ENCODE assay signal across 9 cellular contexts in the genomic region with DNA sequence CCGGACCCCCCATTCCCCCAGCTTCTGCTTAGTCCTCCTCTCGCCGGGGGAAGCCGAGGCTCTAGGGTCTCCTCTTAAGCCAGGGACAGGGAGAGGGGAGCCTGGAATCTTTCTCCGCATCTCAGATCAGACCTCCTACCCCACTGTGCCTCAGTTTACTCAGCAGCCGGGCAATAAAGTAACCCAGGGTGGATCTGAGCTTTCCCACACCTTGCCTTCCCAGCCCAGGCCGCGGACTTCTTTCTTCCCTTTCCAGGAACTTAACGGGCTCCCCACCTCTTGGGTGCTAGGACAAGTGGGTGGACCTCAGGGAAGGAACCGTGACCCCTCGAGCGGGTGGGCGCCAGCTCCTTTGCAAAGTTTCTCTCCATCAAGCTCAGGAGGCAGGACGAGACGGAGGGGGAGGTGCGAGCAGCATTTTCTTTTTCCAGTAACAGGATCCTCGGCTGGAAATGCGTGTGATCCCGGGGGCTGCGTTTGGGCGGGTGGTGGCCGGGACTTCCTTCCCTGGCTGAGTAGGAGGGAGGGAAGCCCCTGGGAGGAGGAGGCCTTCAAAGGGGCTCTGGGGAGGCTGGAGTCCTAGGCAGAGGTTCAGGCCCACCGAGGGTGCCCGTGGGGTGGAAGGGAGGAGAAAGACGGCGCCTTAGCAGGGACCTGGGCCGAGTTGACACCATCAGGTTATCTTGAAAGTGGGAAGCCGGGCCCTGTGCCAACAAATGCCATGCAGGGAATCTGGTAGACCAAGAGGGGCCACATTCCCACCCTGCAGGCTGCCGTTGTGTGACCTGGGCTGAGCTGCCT. TPM values are rescaled to one million over a fixed set of nuclear protein-coding genes. Genes with fewer than 3 reads are reported as not detected.
DNase-seq lines count a peak whose midpoint lies in the region; ATAC-seq, FAIRE-seq and TF ChIP-seq lines count a peak whose summit lies in the region.
"Had no signal": no experiment of that assay in that cellular context is flagged by ENCODE, and none has a peak within 500 bp of the region (broad histone marks: within the 10 kb centered on the region; RNA-seq: fewer than 3 reads in every experiment).

No MANE protein-coding gene starts in this region.

- TF ChIP-seq POLR2A in HepG2 (IDR thresholded peaks at IDR 0.05; ENCODE audit: insufficient read depth in 1 of 2, low read depth in 2 of 2, low read length in 2 of 2), result no peak
- TF ChIP-seq POLR2A in testis (IDR thresholded peaks at IDR 0.05), result no peak

- H3K27ac Mint-ChIP-seq in brain, result peak overlapping the region; percentile 61 to 92 (median 87)

- WGBS in HepG2 (ENCODE audit: low lambda C conversion rate), result 1% methylated on average over 17 of the region's 29 CpGs
- 3 to 4% methylated on average over 27 to 29 of the region's 29 CpGs for WGBS in testis, 2 donors

- H3K27me3 ChIP-seq in HepG2 (ENCODE audit: control insufficient read depth in 1 of 2, insufficient read depth in 2 of 2, low read length in 2 of 2) (peaks cover 0 to 11% of the 10 kb centered on the region in 2 experiments; a peak in 2 of 5 replicates), testis (no peaks in the 10 kb centered on the region)

- H3K27me3 Mint-ChIP-seq in brain, result peaks cover 14% of the 10 kb centered on the region

- peak overlapping the region; percentile 65 to 77 (median 67) for H3K4me3 ChIP-seq in HepG2 (replicated peaks in 1 of 3; ENCODE audit: insufficient read depth in 1 of 3, low read depth in 2 of 3, low read length in 3 of 3)
- H3K4me3 ChIP-seq in testis, result peak overlapping the region; percentile 56 to 58

- peak overlapping the region; percentile 96 for H3K4me2 ChIP-seq in HepG2 (ENCODE audit: low read depth, low read length)

- no peak for TF ChIP-seq RAD21 in HepG2 (CRISPR knock-in tag; IDR thresholded peaks at IDR 0.05)

- peaks cover 3% of the 10 kb centered on the region for H3K36me3 Mint-ChIP-seq in brain

- FAIRE-seq in HepG2 (lab: Jason Lieb, UNC), result no peak

- no peaks in the 10 kb centered on the region for H3K9me3 ChIP-seq in HepG2 (ENCODE audit: low read length)
- no peaks in the 10 kb centered on the region for H3K9me3 ChIP-seq in testis

- intact Hi-C loops in HepG2 (cut with micrococcal nuclease; ENCODE audit: unreplicated experiment), result no loop called here
- intact Hi-C loops in testis (cut with DNase I; ENCODE audit: low total_unique reads), result no loop called here

- ATAC-seq in HepG2, result no peak
- ATAC-seq in HG03565 (IDR thresholded peaks at IDR 0.05; ENCODE audit: unreplicated experiment), result no peak

- H4K20me1 ChIP-seq in HepG2 (ENCODE audit: insufficient read depth, low read length), result no peaks in the 10 kb centered on the region; the same call in 1 of the 2 replicates

- H3K4me3 Mint-ChIP-seq in brain, result peak overlapping the region; percentile 87 to 94 (median 90)

- no peaks in the 10 kb centered on the region for H3K36me3 ChIP-seq in HepG2 (replicated peaks in 1 of 2; ENCODE audit: control insufficient read depth in 1 of 2, insufficient read depth in 2 of 2, low read length in 2 of 2)
- H3K36me3 ChIP-seq in testis (ENCODE audit: low read depth, missing control alignments), result no peaks in the 10 kb centered on the region

- no peak for TF ChIP-seq CTCF in brain (conservative IDR thresholded peaks at IDR 0.05)
- no peak for TF ChIP-seq CTCF in HepG2 (CRISPR knock-in tag; IDR thresholded peaks at IDR 0.05)
- no peak for TF ChIP-seq CTCF in testis (IDR thresholded peaks at IDR 0.05)

- TF ChIP-seq EP300 in HepG2 (IDR thresholded peaks at IDR 0.05; ENCODE audit: low read depth in 2 of 2, low read length in 2 of 2), result no peak
- no peak for TF ChIP-seq EP300 in HepG2 (CRISPR knock-in tag; IDR thresholded peaks at IDR 0.05; ENCODE audit: borderline replicate concordance)

- peak in 2 of 3 experiments; percentile 60 to 64 for DNase-seq in NCI-H1417 (lab: John Stamatoyannopoulos, UW)
- no peak for DNase-seq in NCI-H1417 treated with DMSO at 0.1 percent for 48 hours (lab: John Stamatoyannopoulos, UW)
- no peak for DNase-seq in HepG2 (ENCODE audit: low spot score)
- DNase-seq in testis, result peak; percentile 32
- DNase-seq in KG1 (lab: John Stamatoyannopoulos, UW), result no peak
- no peak for DNase-seq in OCI-M2 (lab: John Stamatoyannopoulos, UW; ENCODE audit: unreplicated experiment)
- DNase-seq: activated effector memory CD4-positive, alpha-beta T cell treated with anti-CD3 and anti-CD28 coated beads, Interleukin-2, amount 50 U/mL, for 16 hours had no signal

- POLR2A ChIA-PET in HepG2 (lab: Yijun Ruan, JAX), result interaction anchor here (1.5 kb wide), 1 partner anchor 12 kb away, joined by 5 read pairs; no protein-coding TSS in a partner anchor

- H3K9me3 Mint-ChIP-seq in brain, result no peaks in the 10 kb centered on the region

- H2AFZ ChIP-seq in HepG2 (ENCODE audit: low read length), result no peak overlapping the region

- peaks cover 59% of the 10 kb centered on the region for H3K4me1 ChIP-seq in HepG2 (ENCODE audit: insufficient read depth, low read length)
- peaks cover 20% of the 10 kb centered on the region for H3K4me1 ChIP-seq in testis

- peaks cover 58% of the 10 kb centered on the region for H3K4me1 Mint-ChIP-seq in brain

- in situ Hi-C loops in HepG2 (cut with HindIII; ENCODE audit: extremely low pct_ligation_motif_present, low pct_unique_long_range_greater_than_20kb), result no loop called here

- no peak overlapping the region for H3K27ac ChIP-seq in HepG2 (ENCODE audit: extremely low read length, insufficient read depth, low read length)
- H3K27ac ChIP-seq in testis, result peak overlapping the region in 1 of 2 donors; percentile 41

- CTCF ChIA-PET in HepG2 (lab: Yijun Ruan, JAX; ENCODE audit: low intra/inter-chr PET ratio, low total read pairs), result no interaction called here

- H3K79me2 ChIP-seq in HepG2 (ENCODE audit: insufficient read depth, low read length), result no peaks in the 10 kb centered on the region

- BruUV-seq in HepG2 (replicated peaks; lab: Mats Ljungman, UMichigan), result TSS peak; percentile 53

- H3K9ac ChIP-seq in HepG2 (ENCODE audit: insufficient read depth, low read depth, low read length), result peak overlapping the region; percentile 47

TF ChIP-seq in HepG2, 621 proteins besides CTCF, POLR2A, EP300 and RAD21 (continues in another document):
- TF ChIP-seq, protein P1, sequence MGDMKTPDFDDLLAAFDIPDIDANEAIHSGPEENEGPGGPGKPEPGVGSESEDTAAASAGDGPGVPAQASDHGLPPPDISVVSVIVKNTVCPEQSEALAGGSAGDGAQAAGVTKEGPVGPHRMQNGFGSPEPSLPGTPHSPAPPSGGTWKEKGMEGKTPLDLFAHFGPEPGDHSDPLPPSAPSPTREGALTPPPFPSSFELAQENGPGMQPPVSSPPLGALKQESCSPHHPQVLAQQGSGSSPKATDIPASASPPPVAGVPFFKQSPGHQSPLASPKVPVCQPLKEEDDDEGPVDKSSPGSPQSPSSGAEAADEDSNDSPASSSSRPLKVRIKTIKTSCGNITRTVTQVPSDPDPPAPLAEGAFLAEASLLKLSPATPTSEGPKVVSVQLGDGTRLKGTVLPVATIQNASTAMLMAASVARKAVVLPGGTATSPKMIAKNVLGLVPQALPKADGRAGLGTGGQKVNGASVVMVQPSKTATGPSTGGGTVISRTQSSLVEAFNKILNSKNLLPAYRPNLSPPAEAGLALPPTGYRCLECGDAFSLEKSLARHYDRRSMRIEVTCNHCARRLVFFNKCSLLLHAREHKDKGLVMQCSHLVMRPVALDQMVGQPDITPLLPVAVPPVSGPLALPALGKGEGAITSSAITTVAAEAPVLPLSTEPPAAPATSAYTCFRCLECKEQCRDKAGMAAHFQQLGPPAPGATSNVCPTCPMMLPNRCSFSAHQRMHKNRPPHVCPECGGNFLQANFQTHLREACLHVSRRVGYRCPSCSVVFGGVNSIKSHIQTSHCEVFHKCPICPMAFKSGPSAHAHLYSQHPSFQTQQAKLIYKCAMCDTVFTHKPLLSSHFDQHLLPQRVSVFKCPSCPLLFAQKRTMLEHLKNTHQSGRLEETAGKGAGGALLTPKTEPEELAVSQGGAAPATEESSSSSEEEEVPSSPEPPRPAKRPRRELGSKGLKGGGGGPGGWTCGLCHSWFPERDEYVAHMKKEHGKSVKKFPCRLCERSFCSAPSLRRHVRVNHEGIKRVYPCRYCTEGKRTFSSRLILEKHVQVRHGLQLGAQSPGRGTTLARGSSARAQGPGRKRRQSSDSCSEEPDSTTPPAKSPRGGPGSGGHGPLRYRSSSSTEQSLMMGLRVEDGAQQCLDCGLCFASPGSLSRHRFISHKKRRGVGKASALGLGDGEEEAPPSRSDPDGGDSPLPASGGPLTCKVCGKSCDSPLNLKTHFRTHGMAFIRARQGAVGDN (CRISPR knock-in tag; IDR thresholded peaks at IDR 0.05), result no peak; the same call in 1 of the 2 replicates
- TF ChIP-seq ZNF350 (CRISPR knock-in tag; IDR thresholded peaks at IDR 0.05; ENCODE audit: borderline replicate concordance, low read depth) (0 out of 2 replicates have a peak, but pooled peaks have one; percentile 35), TAF1 (CRISPR knock-in tag; IDR thresholded peaks at IDR 0.05) (no peak)

RNA-seq across cellular contexts. Expression of a gene that starts 0.8 kb away (rescaled TPM):
- polyA plus RNA-seq in brain (ENCODE audit: insufficient read depth, low read depth, low replicate concordance), result 33.1 TPM
- total RNA-seq in HepG2 (2016; rRNA removed; fragmentation: Illumina TruSeq; extraction: Trizol), result 25.3 and 32.1 TPM in 2 replicates
- total RNA-seq in HepG2 (2016; cell fraction: cytosol; rRNA removed; fragmentation: Illumina TruSeq; extraction: Trizol; ENCODE audit: low read depth), result 2.8 and 5.2 TPM in 2 replicates
- total RNA-seq in HepG2 (2016; cell fraction: insoluble cytoplasmic fraction; rRNA removed; fragmentation: Illumina TruSeq; extraction: Trizol), result 24.3 and 28.3 TPM in 2 replicates
- 10.8 and 12.3 TPM in 2 replicates for total RNA-seq in HepG2 (2016; cell fraction: membrane; rRNA removed; fragmentation: Illumina TruSeq; extraction: Trizol)
- 23.5 and 29.5 TPM in 2 replicates for total RNA-seq in HepG2 (2016; cell fraction: nucleus; rRNA removed; fragmentation: Illumina TruSeq; extraction: Trizol)
- 37.9 and 39.9 TPM in 2 replicates for polyA plus RNA-seq in HepG2 (2011; rRNA removed)
- 20.8 and 29.3 TPM in 2 replicates for polyA plus RNA-seq in HepG2 (2011; cell fraction: cytosol; rRNA removed)
- polyA plus RNA-seq in HepG2 (2011; cell fraction: nucleus; rRNA removed), result 42.4 and 54.9 TPM in 2 replicates
- polyA plus RNA-seq in HepG2 (2012), result 14.7 and 24.6 TPM in 2 replicates
- polyA plus RNA-seq in HepG2 (2016; cell fraction: cytosol; fragmentation: Illumina TruSeq; extraction: Trizol; ENCODE audit: low read depth), result 1.9 and 2.6 TPM in 2 replicates
- polyA plus RNA-seq in HepG2 (2016; cell fraction: insoluble cytoplasmic fraction; fragmentation: Illumina TruSeq; extraction: Trizol; ENCODE audit: low read depth), result 24.2 and 33.5 TPM in 2 replicates
- 5.5 and 5.8 TPM in 2 replicates for polyA plus RNA-seq in HepG2 (2016; cell fraction: membrane; fragmentation: Illumina TruSeq; extraction: Trizol; ENCODE audit: low read depth)
- 42.8 and 47.1 TPM in 2 replicates for polyA plus RNA-seq in HepG2 (2016; cell fraction: nucleus; fragmentation: Illumina TruSeq; extraction: Trizol; ENCODE audit: insufficient read depth, low read depth)
- 48.1 and 97.1 TPM in 2 replicates for polyA minus RNA-seq in HepG2 (2011; rRNA and poly(A)+ RNA removed; ENCODE audit: low replicate concordance)
- 26.5 and 29.0 TPM in 2 replicates for polyA minus RNA-seq in HepG2 (2011; cell fraction: cytosol; rRNA and poly(A)+ RNA removed)
- 34.6 and 46.1 TPM in 2 replicates for polyA minus RNA-seq in HepG2 (2011; cell fraction: nucleus; rRNA and poly(A)+ RNA removed)
- 100 to 1,000 TPM; 102 to 136 TPM for total RNA-seq in testis
- polyA plus RNA-seq in testis (ENCODE audit: insufficient read depth, low read depth, low replicate concordance), result 57.7 TPM

Comparison
In these comparisons a context has a peak if more than half of its experiments do, and no peak if none do; other contexts are left out.
1. DNase-seq: peak in NCI-H1417 (2 of 3) and testis (single experiment); none in NCI-H1417 treated with DMSO at 0.1 percent for 48 hours (single experiment), HepG2 (single experiment), KG1 (single experiment) and OCI-M2 (single experiment).